17 cellular contexts compared by ENCODE assay signal in the genomic region with DNA sequence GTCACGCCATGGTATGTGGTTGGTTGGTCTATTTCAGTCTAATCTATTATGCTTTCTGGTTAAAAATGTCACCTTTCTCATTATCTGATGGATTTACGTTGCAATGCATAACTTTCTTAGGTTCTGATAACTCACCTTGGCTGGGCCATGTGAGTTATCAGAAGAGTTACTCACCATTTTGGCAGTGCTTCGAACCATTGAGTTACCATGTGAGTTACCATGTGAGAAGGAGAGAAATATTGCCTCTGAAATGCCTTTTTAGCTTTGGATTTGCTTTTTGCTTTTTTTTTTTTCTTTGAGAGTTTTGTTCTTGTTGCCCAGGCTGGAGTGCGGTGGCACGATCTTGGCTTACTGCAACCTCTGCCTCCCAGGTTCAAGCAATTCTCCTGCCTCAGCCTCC. TPM values are rescaled to one million over a fixed set of nuclear protein-coding genes. Genes with fewer than 3 reads are reported as not detected.
DNase-seq lines count a peak whose midpoint lies in the region; ATAC-seq, FAIRE-seq and TF ChIP-seq lines count a peak whose summit lies in the region.
"Had no signal": no experiment of that assay in that cellular context is flagged by ENCODE, and none has a peak within 500 bp of the region (broad histone marks: within the 10 kb centered on the region; RNA-seq: fewer than 3 reads in every experiment).

No MANE protein-coding gene starts in this region.

- H3K9me3 Mint-ChIP-seq in activated CD8-positive, alpha-beta memory T cell treated with anti-CD3 and anti-CD28 coated beads, Interleukin-2, amount 10 ng/mL, durations not matched to agents 7 days and 5 days (ENCODE audit: low read depth), result no peaks in the 10 kb centered on the region
- no peaks in the 10 kb centered on the region for H3K9me3 Mint-ChIP-seq in Calu3 (ENCODE audit: low read depth, unreplicated experiment)
- H3K9me3 Mint-ChIP-seq in astrocyte (ENCODE audit: unreplicated experiment), result no peaks in the 10 kb centered on the region

- ATAC-seq in activated CD8-positive, alpha-beta memory T cell treated with anti-CD3 and anti-CD28 coated beads, Interleukin-2, amount 10 ng/mL, durations not matched to agents 7 days and 5 days, result no peak
- no peak for ATAC-seq in HG03025 (IDR thresholded peaks at IDR 0.05; ENCODE audit: low FRiP score, unreplicated experiment)
- ATAC-seq: mucosa of descending colon had no signal

- intact Hi-C loops in Calu3 (cut with micrococcal nuclease; ENCODE audit: unreplicated experiment), result no loop called here

- H3K9me3 ChIP-seq in astrocyte (ENCODE audit: insufficient read depth, low read depth, low read length) (no peaks in the 10 kb centered on the region), neural cell (ENCODE audit: low read length) (no peaks in the 10 kb centered on the region)
- H3K9me3 ChIP-seq: colonic mucosa, mucosa of descending colon, suprapubic skin had no signal

- H3K27ac ChIP-seq in astrocyte (ENCODE audit: low read depth, low read length) (no peak overlapping the region), neural cell (ENCODE audit: low read length) (no peak overlapping the region)
- H3K27ac ChIP-seq: colonic mucosa, suprapubic skin had no signal

- no peaks in the 10 kb centered on the region for H3F3A ChIP-seq in neural cell (ENCODE audit: insufficient read depth, low read length, poor library complexity, severe bottlenecking)

- no peaks in the 10 kb centered on the region for H4K20me1 ChIP-seq in astrocyte (ENCODE audit: insufficient read depth, low read length)
- H4K20me1 ChIP-seq in neural cell (ENCODE audit: insufficient read depth), result no peaks in the 10 kb centered on the region

- no peak for FAIRE-seq in astrocyte (lab: Jason Lieb, UNC)
- FAIRE-seq: D721Med, GM19239 had no signal

- no peaks in the 10 kb centered on the region for H3K9me2 ChIP-seq in neural cell (ENCODE audit: insufficient read depth, low read length)

- peaks cover 39% of the 10 kb centered on the region for H3K4me1 Mint-ChIP-seq in activated CD8-positive, alpha-beta memory T cell treated with anti-CD3 and anti-CD28 coated beads, Interleukin-2, amount 10 ng/mL, durations not matched to agents 7 days and 5 days
- H3K4me1 Mint-ChIP-seq in Calu3 (ENCODE audit: low read depth, unreplicated experiment) (peaks cover 8% of the 10 kb centered on the region), astrocyte (ENCODE audit: low read depth, unreplicated experiment) (peaks cover 9% of the 10 kb centered on the region)

- H3K36me3 ChIP-seq in astrocyte (ENCODE audit: insufficient read depth, low read length) (peaks cover 7% of the 10 kb centered on the region), neural cell (ENCODE audit: insufficient read depth, low read length) (no peaks in the 10 kb centered on the region)
- H3K36me3 ChIP-seq: colonic mucosa had no signal

- BruUV-seq in Calu3 (replicated peaks; lab: Mats Ljungman, UMichigan), result no TSS peak

- H3K4me3 ChIP-seq in astrocyte (ENCODE audit: insufficient read depth, low read depth, low read length), result no peak overlapping the region
- H3K4me3 ChIP-seq in neural cell (ENCODE audit: low read length), result peak overlapping the region; percentile 81
- H3K4me3 ChIP-seq: colonic mucosa, mucosa of descending colon had no signal

- DNase-seq in activated CD8-positive, alpha-beta memory T cell treated with anti-CD3 and anti-CD28 coated beads, Interleukin-2, amount 10 ng/mL, durations not matched to agents 7 days and 5 days, result no peak
- DNase-seq in activated CD8-positive, alpha-beta memory T cell treated with anti-CD3 and anti-CD28 coated beads, Interleukin-2, amount 50 U/mL, for 4 hours, result no peak
- DNase-seq in Calu3 (no peak), astrocyte (ENCODE audit: low read depth) (no peak), amniotic stem cell (lab: John Stamatoyannopoulos, UW) (no peak), pons (ENCODE audit: low spot score) (no peak)
- DNase-seq: colonic mucosa, mucosa of descending colon, NCI-H146, NCI-H446 treated with DMSO at 0.1 percent for 48 hours, SIG-M5 had no signal

- H3K79me2 ChIP-seq in astrocyte (ENCODE audit: insufficient read depth, low read length) (peaks cover 10% of the 10 kb centered on the region), neural cell (replicated peaks; ENCODE audit: insufficient read depth, low read length) (peaks cover 3% of the 10 kb centered on the region)

- H2AFZ ChIP-seq in astrocyte (ENCODE audit: low read depth, low read length) (no peak overlapping the region), neural cell (ENCODE audit: low read depth, low read length) (no peak overlapping the region)

- no peak overlapping the region for H3K27ac Mint-ChIP-seq in activated CD8-positive, alpha-beta memory T cell treated with anti-CD3 and anti-CD28 coated beads, Interleukin-2, amount 10 ng/mL, durations not matched to agents 7 days and 5 days
- no peak overlapping the region for H3K27ac Mint-ChIP-seq in Calu3 (ENCODE audit: unreplicated experiment)
- H3K27ac Mint-ChIP-seq in astrocyte (ENCODE audit: unreplicated experiment), result no peak overlapping the region

- H3K27me3 ChIP-seq in astrocyte (ENCODE audit: insufficient read depth, low read length) (no peaks in the 10 kb centered on the region), neural cell (ENCODE audit: insufficient read depth, low read depth, low read length) (no peaks in the 10 kb centered on the region)
- H3K27me3 ChIP-seq: colonic mucosa, suprapubic skin had no signal

- H3K9ac ChIP-seq in astrocyte (ENCODE audit: low read length) (no peak overlapping the region), neural cell (ENCODE audit: low read length) (no peak overlapping the region)

- no peak for TF ChIP-seq RAD21 in neural cell (conservative IDR thresholded peaks at IDR 0.05)

- H3K27me3 Mint-ChIP-seq in activated CD8-positive, alpha-beta memory T cell treated with anti-CD3 and anti-CD28 coated beads, Interleukin-2, amount 10 ng/mL, durations not matched to agents 7 days and 5 days, result peaks cover 4% of the 10 kb centered on the region
- H3K27me3 Mint-ChIP-seq in Calu3 (ENCODE audit: unreplicated experiment) (peaks cover 4% of the 10 kb centered on the region), astrocyte (ENCODE audit: low read depth, unreplicated experiment) (no peaks in the 10 kb centered on the region)

- H3K4me1 ChIP-seq in astrocyte (ENCODE audit: insufficient read depth, low read length), result peaks cover 4% of the 10 kb centered on the region
- H3K4me1 ChIP-seq: colonic mucosa had no signal

- TF ChIP-seq CTCF in Calu3 (IDR thresholded peaks at IDR 0.05; ENCODE audit: unreplicated experiment) (no peak), astrocyte (IDR thresholded peaks at IDR 0.05; ENCODE audit: insufficient read depth, low read depth, low read length) (no peak), neural cell (IDR thresholded peaks at IDR 0.05; ENCODE audit: poor library complexity, severe bottlenecking) (no peak)

- CTCF ChIA-PET in activated CD8-positive, alpha-beta memory T cell treated with anti-CD3 and anti-CD28 coated beads, Interleukin-2, amount 10 ng/mL, durations not matched to agents 7 days and 5 days (lab: Charles Lee), result no interaction called here
- CTCF ChIA-PET in Calu3 (lab: Charles Lee), result no interaction called here

- H3K4me3 Mint-ChIP-seq in activated CD8-positive, alpha-beta memory T cell treated with anti-CD3 and anti-CD28 coated beads, Interleukin-2, amount 10 ng/mL, durations not matched to agents 7 days and 5 days, result peak overlapping the region; percentile 96
- H3K4me3 Mint-ChIP-seq in Calu3 (ENCODE audit: low read depth, unreplicated experiment) (peak overlapping the region; percentile 94), astrocyte (ENCODE audit: unreplicated experiment) (peak overlapping the region; percentile 92)

- no peak for TF ChIP-seq EP300 in neural cell (conservative IDR thresholded peaks at IDR 0.05; ENCODE audit: poor library complexity, severe bottlenecking)

- H3K36me3 Mint-ChIP-seq in activated CD8-positive, alpha-beta memory T cell treated with anti-CD3 and anti-CD28 coated beads, Interleukin-2, amount 10 ng/mL, durations not matched to agents 7 days and 5 days, result peaks cover 18% of the 10 kb centered on the region
- peaks cover 17% of the 10 kb centered on the region for H3K36me3 Mint-ChIP-seq in Calu3 (ENCODE audit: insufficient read depth, unreplicated experiment)
- peaks cover 14% of the 10 kb centered on the region for H3K36me3 Mint-ChIP-seq in astrocyte (ENCODE audit: low read depth, unreplicated experiment)

- H3K4me2 ChIP-seq in astrocyte (ENCODE audit: low read length), result peak overlapping the region; percentile 96
- no peak overlapping the region for H3K4me2 ChIP-seq in neural cell (ENCODE audit: low read length)

RNA-seq across cellular contexts. Expression of a gene that starts 1.6 kb away (rescaled TPM):
- total RNA-seq in activated CD8-positive, alpha-beta memory T cell treated with anti-CD3 and anti-CD28 coated beads, Interleukin-2, amount 10 ng/mL, durations not matched to agents 7 days and 5 days, result 10 to 100 TPM; 29.6 to 30.7 TPM
- 24.6 and 25.4 TPM in 2 replicates for total RNA-seq in Calu3 (2022)
- 35.2 and 37.6 TPM in 2 replicates for total RNA-seq in astrocyte
- polyA plus RNA-seq in neural cell, result 7.5 and 14.7 TPM in 2 replicates
- 24.3 and 27.1 TPM in 2 replicates for polyA minus RNA-seq in neural cell

RNA-seq across cellular contexts. Expression of a gene that starts 41.6 kb away (rescaled TPM):
- total RNA-seq in activated CD8-positive, alpha-beta memory T cell treated with anti-CD3 and anti-CD28 coated beads, Interleukin-2, amount 10 ng/mL, durations not matched to agents 7 days and 5 days, result not detected
- 0.37 and 0.54 TPM in 2 replicates for total RNA-seq in Calu3 (2022)
- total RNA-seq in astrocyte, result 28.1 and 42.8 TPM in 2 replicates
- 10.1 and 13.0 TPM in 2 replicates for polyA plus RNA-seq in neural cell
- polyA minus RNA-seq in neural cell, result 16.3 and 19.0 TPM in 2 replicates
- polyA plus RNA-seq: esophagus had no signal

Comparison
In these comparisons a context has a peak if more than half of its experiments do, and no peak if none do; other contexts are left out.
1. RNA of a gene that starts 41.6 kb away (total RNA-seq): 28.1 to 42.8 TPM in astrocyte; 0.37 to 0.54 TPM in Calu3 and not detected in activated CD8-positive, alpha-beta memory T cell treated with anti-CD3 and anti-CD28 coated beads, Interleukin-2, amount 10 ng/mL, durations not matched to agents 7 days and 5 days; every median in the first group is over 10 times any median in the second.
2. Peak in every context shown above with its lines, with median percentiles within 50 percentile points of each other: H3K4me3 Mint-ChIP-seq.